ENCODE assay signal across 13 cellular contexts in the genomic region with DNA sequence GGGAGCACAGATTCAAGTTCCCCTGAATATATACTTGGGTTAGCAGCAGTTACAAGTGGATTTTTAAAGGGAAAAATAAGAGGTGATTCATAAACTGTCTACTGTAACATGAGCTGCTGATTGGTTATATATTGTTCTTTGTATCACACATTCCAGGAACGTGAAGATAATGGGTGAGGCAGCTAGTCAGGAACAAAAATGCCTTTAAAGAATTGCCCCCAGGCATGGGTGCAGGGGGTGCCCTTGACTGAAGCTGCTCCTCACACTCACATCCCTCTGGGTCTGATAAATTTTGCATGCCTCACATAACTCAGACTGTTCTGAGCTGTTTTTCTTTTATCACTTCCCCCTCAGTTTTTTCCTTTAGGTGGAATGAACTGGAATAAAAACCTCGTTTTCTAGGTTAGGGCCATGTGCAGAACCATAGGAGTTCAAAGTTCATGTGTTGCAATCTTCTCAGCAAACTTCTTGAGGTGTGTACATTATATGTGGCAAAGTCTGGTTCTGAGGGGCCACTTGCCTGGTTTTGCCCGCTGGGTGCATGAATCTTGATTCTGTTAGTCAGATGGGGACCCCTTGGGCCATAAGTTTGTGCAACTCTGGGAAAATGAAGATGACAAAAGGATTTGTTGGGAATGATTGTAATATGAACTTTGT. TPM values are rescaled to one million over a fixed set of nuclear protein-coding genes. Genes with fewer than 3 reads are reported as not detected.
A peak's percentile ranks its signal among the peaks of the same experiment; 100 is the strongest.
DNase-seq lines count a peak whose midpoint lies in the region; ATAC-seq and TF ChIP-seq lines count a peak whose summit lies in the region.
"Had no signal": no experiment of that assay in that cellular context is flagged by ENCODE, and none has a peak within 500 bp of the region (broad histone marks: within the 10 kb centered on the region; RNA-seq: fewer than 3 reads in every experiment).

No MANE protein-coding gene starts in this region.

- peaks cover 17% of the 10 kb centered on the region for H3K4me1 ChIP-seq in HAP-1

- no peak overlapping the region for H3K4me3 ChIP-seq in HAP-1
- no peak overlapping the region for H3K4me3 ChIP-seq in retinal pigment epithelial cell (ENCODE audit: low read length)
- H3K4me3 ChIP-seq in coronary artery = no peak overlapping the region
- H3K4me3 ChIP-seq: lung had no signal

- peak; percentile 84 to 87 for DNase-seq in HAP-1 (ENCODE audit: low spot score in 2 of 2)
- DNase-seq in RPMI7951 (ENCODE audit: low read depth) = peak; percentile 89
- DNase-seq in retinal pigment epithelial cell (ENCODE audit: low read depth) = peak; percentile 28
- no peak for DNase-seq in cerebellar nuclear complex (lab: John Stamatoyannopoulos, UW)
- no peak for DNase-seq in COR-L47 (lab: John Stamatoyannopoulos, UW)
- DNase-seq in coronary artery (ENCODE audit: low spot score) = no peak
- DNase-seq: activated CD4-positive, alpha-beta T cell treated with anti-CD3 and anti-CD28 coated beads, Interleukin-2, amount 10 ng/mL, durations not matched to agents 24 days and 14 days; activated naive CD4-positive, alpha-beta T cell treated with anti-CD3 and anti-CD28 coated beads, Interleukin-2, amount 50 U/mL, for 16 hours; NCI-H2081 treated with DMSO at 0.1 percent for 48 hours had no signal

- ATAC-seq in esophagus mucosa (peak; percentile 86), GM19467 (IDR thresholded peaks at IDR 0.05; ENCODE audit: unreplicated experiment) (no peak)
- ATAC-seq: Right ventricle myocardium inferior had no signal

- no peak for TF ChIP-seq CTCF in retinal pigment epithelial cell (conservative IDR thresholded peaks at IDR 0.05; ENCODE audit: low read depth, low read length)
- no peak for TF ChIP-seq CTCF in coronary artery (IDR thresholded peaks at IDR 0.05)

- in situ Hi-C loops in HAP-1 (cut with MboI; ENCODE audit: low sequenced_read_pairs) = no loop called here

- no peaks in the 10 kb centered on the region for H3K36me3 ChIP-seq in HAP-1 (replicated peaks)

- H3K27ac ChIP-seq in coronary artery = no peak overlapping the region

- H3K9me3 ChIP-seq in HAP-1 = no peaks in the 10 kb centered on the region

- H3K27me3 ChIP-seq in HAP-1 (ENCODE audit: low read depth) = no peaks in the 10 kb centered on the region

RNA-seq across cellular contexts. Expression of gene TBX19, which starts 21.1 kb away (rescaled TPM):
- 0.29 and 0.84 TPM in 2 replicates for total RNA-seq in RPMI7951 (2014; rRNA removed; shearing (Covaris generic))
- total RNA-seq in esophagus mucosa = 0.60 TPM

Comparison
In these comparisons a context has a peak if more than half of its experiments do, and no peak if none do; other contexts are left out.
1. DNase-seq: peak in HAP-1 (2 of 2), RPMI7951 (single experiment) and retinal pigment epithelial cell (single experiment); none in cerebellar nuclear complex (0 of 2), COR-L47 (single experiment) and coronary artery (single experiment).